ENCODE assay signal across 25 cellular contexts in the genomic region with DNA sequence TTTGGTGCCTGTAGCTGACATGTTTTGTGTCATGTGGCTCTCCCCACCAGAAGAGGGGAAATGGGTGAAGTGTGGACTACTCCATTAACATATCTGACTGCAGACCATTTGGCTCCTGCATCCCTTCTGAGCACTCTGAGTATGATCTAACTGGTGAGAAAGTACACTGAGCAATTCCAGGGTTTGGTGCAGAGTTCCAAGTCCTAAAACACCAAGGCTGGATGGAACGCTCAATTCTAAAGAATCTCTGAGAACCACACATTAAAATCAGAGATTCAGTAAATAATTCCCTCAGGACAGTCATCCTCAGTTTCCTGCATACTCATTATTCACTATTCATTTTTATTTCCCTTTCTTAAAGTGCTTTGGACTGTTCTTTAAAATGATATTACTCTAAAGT.
"Had no signal": no experiment of that assay in that cellular context is flagged by ENCODE, and none has a peak within 500 bp of the region (broad histone marks: within the 10 kb centered on the region; RNA-seq: fewer than 3 reads in every experiment).

No MANE protein-coding gene starts in this region.

- DNase-seq: cortex of kidney; dorsolateral prefrontal cortex; effector CD8-positive, alpha-beta T cell; foreskin keratinocyte; head of caudate nucleus; kidney; left colon; left ventricle myocardium superior; mesenchymal stem cell; midbrain; occipital lobe; psoas muscle; retina; stimulated activated CD4-positive, alpha-beta T cell treated with anti-CD3 and anti-CD28 coated beads, Interleukin-2, amount 100 ng/mL, for 24 hours; stimulated activated CD4-positive, alpha-beta T cell treated with anti-CD3 and anti-CD28 coated beads, Interleukin-4, amount 100 ng/mL, for 4 hours; stimulated activated naive B cell treated with anti-CD40 and anti-IgM and Interleukin-4, amounts not matched to agents 10 μg/mL and 1 μg/mL and 100 μg/mL, for 72 hours; stimulated activated naive CD8-positive, alpha-beta T cell treated with anti-CD3 and anti-CD28 coated beads, Interleukin-15, amount 100 ng/mL, for 72 hours; substantia nigra; transverse colon had no signal

- H3K4me3 ChIP-seq: dorsolateral prefrontal cortex, hepatocyte, lung, psoas muscle, skin epidermis, thoracic aorta, transverse colon had no signal

- H3K27me3 ChIP-seq: dorsolateral prefrontal cortex, foreskin keratinocyte, hepatocyte, transverse colon had no signal

- H3K9me3 ChIP-seq: psoas muscle, thoracic aorta, transverse colon had no signal

- H3K27ac ChIP-seq: dorsolateral prefrontal cortex, foreskin keratinocyte, hepatocyte, psoas muscle, skin epidermis, thoracic aorta, transverse colon had no signal

- H3K27ac Mint-ChIP-seq: nephron; stimulated activated naive B cell treated with anti-CD40 and anti-IgM and Interleukin-4, amounts not matched to agents 10 μg/mL and 1 μg/mL and 100 μg/mL, for 72 hours; stimulated activated naive CD8-positive, alpha-beta T cell treated with anti-CD3 and anti-CD28 coated beads, Interleukin-15, amount 100 ng/mL, for 72 hours had no signal

- H3K4me1 ChIP-seq: foreskin keratinocyte, psoas muscle, transverse colon had no signal

- H3K4me3 Mint-ChIP-seq: nephron; stimulated activated naive B cell treated with anti-CD40 and anti-IgM and Interleukin-4, amounts not matched to agents 10 μg/mL and 1 μg/mL and 100 μg/mL, for 72 hours; stimulated activated naive CD8-positive, alpha-beta T cell treated with anti-CD3 and anti-CD28 coated beads, Interleukin-15, amount 100 ng/mL, for 72 hours had no signal

- H3K4me1 Mint-ChIP-seq: nephron; stimulated activated naive CD8-positive, alpha-beta T cell treated with anti-CD3 and anti-CD28 coated beads, Interleukin-15, amount 100 ng/mL, for 72 hours had no signal

- H3K36me3 ChIP-seq: thoracic aorta, transverse colon had no signal

- ATAC-seq: foreskin keratinocyte; left colon; left ventricle myocardium superior; psoas muscle; sciatic nerve; stimulated activated naive B cell treated with anti-CD40 and anti-IgM and Interleukin-4, amounts not matched to agents 10 μg/mL and 1 μg/mL and 100 μg/mL, for 72 hours; stimulated activated naive CD8-positive, alpha-beta T cell treated with anti-CD3 and anti-CD28 coated beads, Interleukin-15, amount 100 ng/mL, for 72 hours had no signal
